In genomic region chr9:7799934-7800285, GRCh38 we compare ENCODE assay signal across 7 cellular contexts. TPM values are rescaled to one million over a fixed set of nuclear protein-coding genes. Genes with fewer than 3 reads are reported as not detected.
A peak's percentile ranks its signal among the peaks of the same experiment; 100 is the strongest.
DNase-seq lines count a peak whose midpoint lies in the region; ATAC-seq lines count a peak whose summit lies in the region.

No MANE protein-coding gene starts in this region.

- no peaks in the 10 kb centered on the region for H3K9me3 ChIP-seq in mesenchymal stem cell (ENCODE audit: control insufficient read depth, low read length)

- no peak overlapping the region for H2BK5ac ChIP-seq in mesenchymal stem cell (ENCODE audit: low read depth, low read length, poor library complexity, severe bottlenecking)

- H3K4ac ChIP-seq in mesenchymal stem cell (ENCODE audit: low read depth in 1 of 2, low read length in 2 of 2), result no peak overlapping the region

- peaks cover 2% of the 10 kb centered on the region for H3K4me1 ChIP-seq in mesenchymal stem cell (ENCODE audit: control insufficient read depth, insufficient read depth, low read depth, low read length)

- DNase-seq in GM19240 (ENCODE audit: insufficient read length, low spot score), result peak; percentile 11
- no peak for DNase-seq in activated naive CD8-positive, alpha-beta T cell treated with anti-CD3 and anti-CD28 coated beads for 36 hours
- DNase-seq in mesenchymal stem cell, result no peak
- DNase-seq in HT-29 (ENCODE audit: low spot score), result no peak
- no peak for DNase-seq in superior temporal gyrus (ENCODE audit: extremely low spot score)
- DNase-seq in stimulated activated CD4-positive, alpha-beta T cell treated with anti-CD3 and anti-CD28 coated beads, Interleukin-4, amount 100 ng/mL, for 24 hours, result no peak

- H3K27ac ChIP-seq in mesenchymal stem cell (ENCODE audit: low read length, poor library complexity, severe bottlenecking), result no peak overlapping the region

- H3K36me3 Mint-ChIP-seq in activated naive CD8-positive, alpha-beta T cell treated with anti-CD3 and anti-CD28 coated beads for 36 hours, result peaks cover 23% of the 10 kb centered on the region

- H2BK12ac ChIP-seq in mesenchymal stem cell (ENCODE audit: low read length in 2 of 2), result no peak overlapping the region

- peak overlapping the region; percentile 97 for H3K27ac Mint-ChIP-seq in activated naive CD8-positive, alpha-beta T cell treated with anti-CD3 and anti-CD28 coated beads for 36 hours

- H3K36me3 ChIP-seq in mesenchymal stem cell (ENCODE audit: control insufficient read depth in 1 of 2, insufficient read depth in 2 of 2, low read depth in 1 of 2, low read length in 2 of 2), result peaks cover 0 to 26% of the 10 kb centered on the region in 2 experiments

- peak; percentile 2 for ATAC-seq in HG03103 (IDR thresholded peaks at IDR 0.05; ENCODE audit: low read depth, unreplicated experiment)

- H2BK120ac ChIP-seq in mesenchymal stem cell (ENCODE audit: low read depth, low read length), result no peak overlapping the region

- H3K9ac ChIP-seq in mesenchymal stem cell (ENCODE audit: low read length), result peak overlapping the region; percentile 91

- H3K4me2 ChIP-seq in mesenchymal stem cell (ENCODE audit: low read length, poor library complexity, severe bottlenecking), result no peak overlapping the region

- WGBS in mesenchymal stem cell, result 21% methylated on average over 5 of the region's 8 CpGs

- no peak overlapping the region for H3K14ac ChIP-seq in mesenchymal stem cell (ENCODE audit: low read length in 2 of 2)

- peaks cover 19% of the 10 kb centered on the region for H3K4me1 Mint-ChIP-seq in activated naive CD8-positive, alpha-beta T cell treated with anti-CD3 and anti-CD28 coated beads for 36 hours

- H3K79me1 ChIP-seq in mesenchymal stem cell (replicated peaks; ENCODE audit: low read length, poor library complexity, severe bottlenecking), result peaks cover 8% of the 10 kb centered on the region

- H4K8ac ChIP-seq in mesenchymal stem cell (ENCODE audit: low read length), result peak overlapping the region; percentile 91

- H3K23ac ChIP-seq in mesenchymal stem cell (ENCODE audit: low read length in 2 of 2), result no peak overlapping the region

- peak overlapping the region in 1 of 2 experiments; percentile 84 for H3K4me3 ChIP-seq in mesenchymal stem cell (ENCODE audit: insufficient read depth in 1 of 2, low read depth in 1 of 2, low read length in 2 of 2)

- peak overlapping the region; percentile 93 for H3K4me3 Mint-ChIP-seq in activated naive CD8-positive, alpha-beta T cell treated with anti-CD3 and anti-CD28 coated beads for 36 hours

- no peak overlapping the region for H3K18ac ChIP-seq in mesenchymal stem cell (ENCODE audit: low read depth in 1 of 2, low read length in 2 of 2)

- H2AFZ ChIP-seq in mesenchymal stem cell (ENCODE audit: low read depth, low read length), result peak overlapping the region; percentile 83

- no peaks in the 10 kb centered on the region for H3K9me3 Mint-ChIP-seq in activated naive CD8-positive, alpha-beta T cell treated with anti-CD3 and anti-CD28 coated beads for 36 hours

- no peaks in the 10 kb centered on the region for H3K27me3 ChIP-seq in mesenchymal stem cell (ENCODE audit: control insufficient read depth in 1 of 2, insufficient read depth in 1 of 2, low read length in 2 of 2)

- no peak overlapping the region for H2AK5ac ChIP-seq in mesenchymal stem cell (ENCODE audit: low read length, severe bottlenecking)

- H2BK15ac ChIP-seq in mesenchymal stem cell (ENCODE audit: low read depth, poor library complexity, severe bottlenecking), result no peak overlapping the region

- no peaks in the 10 kb centered on the region for H3K27me3 Mint-ChIP-seq in activated naive CD8-positive, alpha-beta T cell treated with anti-CD3 and anti-CD28 coated beads for 36 hours

- H4K91ac ChIP-seq in mesenchymal stem cell (ENCODE audit: low read length), result no peak overlapping the region

RNA-seq across cellular contexts. Expression of gene DMAC1, which starts 0.3 kb away (rescaled TPM):
- total RNA-seq in activated naive CD8-positive, alpha-beta T cell treated with anti-CD3 and anti-CD28 coated beads for 36 hours, result 10 to 100 TPM; 57.4 to 58.8 TPM
- 62.8 TPM for polyA plus RNA-seq in mesenchymal stem cell (2013, experiment 1 of 2)
- polyA plus RNA-seq in mesenchymal stem cell (2013, experiment 2 of 2), result 70.2 TPM
- total RNA-seq in HT-29 (2014; rRNA removed; shearing (Covaris generic)), result 30.9 and 35.0 TPM in 2 replicates
